21 cellular contexts compared by ENCODE assay signal in genomic region chr14:59299731-59300130, GRCh38.
"Had no signal": no experiment of that assay in that cellular context is flagged by ENCODE, and none has a peak within 500 bp of the region (broad histone marks: within the 10 kb centered on the region; RNA-seq: fewer than 3 reads in every experiment).

No MANE protein-coding gene starts in this region.

- ATAC-seq: naive thymus-derived CD8-positive, alpha-beta T cell; pancreas; sciatic nerve had no signal

- H3K4me3 ChIP-seq: dorsolateral prefrontal cortex, pancreas, prostate gland, right atrium auricular region, smooth muscle cell, stomach, tibial artery had no signal

- H3K36me3 ChIP-seq: pancreas, prostate gland, right atrium auricular region, stomach, tibial artery had no signal

- H3K27me3 Mint-ChIP-seq: naive thymus-derived CD8-positive, alpha-beta T cell; type B pancreatic cell had no signal

- DNase-seq: dorsolateral prefrontal cortex; effector CD4-positive, alpha-beta T cell; mesendoderm; midbrain; naive thymus-derived CD8-positive, alpha-beta T cell; occipital lobe; pancreas; stimulated activated CD4-positive, alpha-beta T cell treated with anti-CD3 and anti-CD28 coated beads, Interleukin-12 subunit alpha, Interleukin-12 subunit beta, amount 100 ng/mL, for 4 hours; stimulated activated CD4-positive, alpha-beta T cell treated with anti-CD3 and anti-CD28 coated beads, Interleukin-1b, Interleukin-23, amount 100 ng/mL, for 48 hours; stimulated activated CD4-positive, alpha-beta T cell treated with anti-CD3 and anti-CD28 coated beads, Interleukin-4, amount 100 ng/mL, for 1 hour; stimulated activated CD8-positive, alpha-beta memory T cell treated with anti-CD3 and anti-CD28 coated beads, Interleukin-4, amount 100 ng/mL, for 48 hours; stimulated activated naive CD4-positive, alpha-beta T cell treated with Interleukin-2 at 50 U/mL for 16 hours; stomach; tibial artery had no signal

- H3K27ac Mint-ChIP-seq: naive thymus-derived CD8-positive, alpha-beta T cell; type B pancreatic cell had no signal

- H3K4me1 ChIP-seq: prostate gland had no signal

- FAIRE-seq: colon, keratinocyte, pancreas had no signal

- H3K9me3 ChIP-seq: pancreas, prostate gland, right atrium auricular region, stomach, tibial artery had no signal

- H3K4me2 ChIP-seq: smooth muscle cell had no signal

- H3K4me3 Mint-ChIP-seq: naive thymus-derived CD8-positive, alpha-beta T cell; type B pancreatic cell had no signal

- H3K9me3 Mint-ChIP-seq: naive thymus-derived CD8-positive, alpha-beta T cell; type B pancreatic cell had no signal

- H3K27me3 ChIP-seq: dorsolateral prefrontal cortex, pancreas, right atrium auricular region, stomach, tibial artery had no signal

- H3K27ac ChIP-seq: dorsolateral prefrontal cortex, pancreas, prostate gland, right atrium auricular region, stomach, tibial artery had no signal
